In the genomic region with DNA sequence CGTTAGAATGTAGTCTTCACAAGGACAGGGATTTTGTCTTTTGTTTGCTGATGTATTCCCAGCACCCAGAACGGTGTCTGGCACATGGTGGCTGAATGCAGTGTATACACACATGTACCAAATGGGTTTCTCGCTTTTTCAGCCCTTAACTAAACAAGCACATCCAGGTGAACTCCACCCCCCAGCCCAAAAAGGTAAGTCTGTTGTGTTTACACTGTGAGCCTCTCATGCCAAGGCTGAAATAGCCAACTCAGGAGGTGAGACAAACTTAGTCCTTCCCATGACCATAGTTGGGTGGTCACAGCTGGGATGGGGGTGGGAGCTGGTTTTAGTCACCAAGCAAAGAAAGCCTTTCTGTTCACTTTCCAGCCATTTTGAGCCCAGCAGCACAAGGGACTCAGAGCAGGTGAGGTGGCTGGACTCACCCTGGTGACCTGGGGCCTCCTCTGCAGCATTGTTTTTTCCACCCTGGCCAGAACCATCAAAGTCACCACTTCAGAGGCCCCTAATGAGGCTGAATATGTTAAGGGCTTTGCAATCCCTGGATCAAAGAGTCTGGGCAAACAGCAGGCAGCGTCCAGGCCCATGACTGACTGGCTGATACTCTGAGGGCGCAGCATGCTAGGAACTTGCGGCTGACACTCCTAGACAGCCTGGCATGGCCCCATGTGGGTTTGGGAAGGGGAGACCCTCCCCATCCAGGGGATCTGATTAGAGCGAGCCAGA, we compare ENCODE assay signal across 17 cellular contexts. TPM values are rescaled to one million over a fixed set of nuclear protein-coding genes. Genes with fewer than 3 reads are reported as not detected.
A peak's percentile ranks its signal among the peaks of the same experiment; 100 is the strongest.
DNase-seq lines count a peak whose midpoint lies in the region; ATAC-seq and TF ChIP-seq lines count a peak whose summit lies in the region.
"Had no signal": no experiment of that assay in that cellular context is flagged by ENCODE, and none has a peak within 500 bp of the region (broad histone marks: within the 10 kb centered on the region; RNA-seq: fewer than 3 reads in every experiment).

No MANE protein-coding gene starts in this region.

- H3K27ac Mint-ChIP-seq in endothelial cell (ENCODE audit: unreplicated experiment), result no peak overlapping the region

- in situ Hi-C loops in Panc1 (cut with HindIII; ENCODE audit: low pct_unique_long_range_greater_than_20kb, low sequenced_read_pairs), result no loop called here

- H3K9ac ChIP-seq in rectal smooth muscle tissue (ENCODE audit: low read length), result no peak overlapping the region

- no peak for TF ChIP-seq CTCF in Panc1 (IDR thresholded peaks at IDR 0.05)
- TF ChIP-seq CTCF in gastroesophageal sphincter (IDR thresholded peaks at IDR 0.05), result no peak
- TF ChIP-seq CTCF in endothelial cell (IDR thresholded peaks at IDR 0.05; ENCODE audit: unreplicated experiment), result no peak

- intact Hi-C loops in Panc1 (cut with micrococcal nuclease; ENCODE audit: unreplicated experiment), result no loop called here

- peak overlapping the region; percentile 62 for H3K27ac ChIP-seq in Panc1 (ENCODE audit: low read length)
- peak overlapping the region; percentile 31 to 93 (median 88) for H3K27ac ChIP-seq in gastroesophageal sphincter
- peak overlapping the region; percentile 75 for H3K27ac ChIP-seq in rectal smooth muscle tissue (ENCODE audit: low read depth, low read length)
- H3K27ac ChIP-seq: pancreas had no signal

- H3K4me1 ChIP-seq in Panc1 (ENCODE audit: control insufficient read depth, insufficient read depth, low read length) (peaks cover 74% of the 10 kb centered on the region), gastroesophageal sphincter (peaks cover 17 to 100% (median 39%) of the 10 kb centered on the region in 3 donors), rectal smooth muscle tissue (ENCODE audit: control insufficient read depth, insufficient read depth, low read length) (peaks cover 56% of the 10 kb centered on the region)

- no peak overlapping the region for H3K4me3 Mint-ChIP-seq in endothelial cell (ENCODE audit: unreplicated experiment)
- H3K4me3 Mint-ChIP-seq: B cell had no signal

- H3K36me3 Mint-ChIP-seq in endothelial cell (ENCODE audit: low read depth, unreplicated experiment), result no peaks in the 10 kb centered on the region

- BruUV-seq in Panc1 (replicated peaks; lab: Mats Ljungman, UMichigan), result no TSS peak

- no peak for ATAC-seq in Panc1
- no peak for ATAC-seq in gastroesophageal sphincter
- ATAC-seq in HG03097 (IDR thresholded peaks at IDR 0.05; ENCODE audit: low FRiP score, unreplicated experiment), result no peak
- no peak for ATAC-seq in GM19328 (IDR thresholded peaks at IDR 0.05; ENCODE audit: unreplicated experiment)

- CTCF ChIA-PET in Panc1 (lab: Charles Lee), result interaction anchor here (0.5 kb wide), 1 partner anchor 281 kb away, joined by 4 read pairs; no protein-coding TSS in a partner anchor

- 38 to 61% methylated on average over 3 of the region's 7 CpGs for WGBS in gastroesophageal sphincter (ENCODE audit: low coverage in 1 of 2), 2 donors

- H3K27me3 ChIP-seq in Panc1 (ENCODE audit: control insufficient read depth, insufficient read depth, low read length) (no peaks in the 10 kb centered on the region), gastroesophageal sphincter (no peaks in the 10 kb centered on the region), rectal smooth muscle tissue (ENCODE audit: control insufficient read depth, insufficient read depth, low read length) (no peaks in the 10 kb centered on the region)
- H3K27me3 ChIP-seq: heart left ventricle, pancreas had no signal

- no peak for TF ChIP-seq POLR2A in gastroesophageal sphincter (IDR thresholded peaks at IDR 0.05)

- H3K4me3 ChIP-seq in Panc1 (ENCODE audit: low read depth in 2 of 2, low read length in 2 of 2), result no peak overlapping the region
- no peak overlapping the region for H3K4me3 ChIP-seq in gastroesophageal sphincter
- no peak overlapping the region for H3K4me3 ChIP-seq in rectal smooth muscle tissue (ENCODE audit: low read length)
- H3K4me3 ChIP-seq: heart left ventricle, pancreas had no signal

- no peak for TF ChIP-seq EP300 in gastroesophageal sphincter (IDR thresholded peaks at IDR 0.05)

- peaks cover 1% of the 10 kb centered on the region for H3K27me3 Mint-ChIP-seq in endothelial cell (ENCODE audit: unreplicated experiment)

- no peaks in the 10 kb centered on the region for H3K36me3 ChIP-seq in Panc1 (ENCODE audit: control insufficient read depth, insufficient read depth, low read length)
- peaks cover 0 to 45% of the 10 kb centered on the region in 2 donors for H3K36me3 ChIP-seq in gastroesophageal sphincter
- H3K36me3 ChIP-seq in rectal smooth muscle tissue (ENCODE audit: control insufficient read depth, insufficient read depth, low read length), result no peaks in the 10 kb centered on the region
- H3K36me3 ChIP-seq: pancreas had no signal

- no peaks in the 10 kb centered on the region for H3K9me3 Mint-ChIP-seq in endothelial cell (ENCODE audit: unreplicated experiment)

- DNase-seq in DMS53 (lab: John Stamatoyannopoulos, UW), result peak; percentile 75
- DNase-seq in Panc1 (ENCODE audit: low read depth, low spot score), result no peak
- DNase-seq in HK-2 (ENCODE audit: unreplicated experiment), result no peak
- DNase-seq in endothelial cell (ENCODE audit: low spot score), result no peak
- DNase-seq: activated CD4-positive, alpha-beta T cell treated with anti-CD3 and anti-CD28 coated beads for 4 hours; effector CD4-positive, alpha-beta T cell; stimulated activated CD8-positive, alpha-beta memory T cell treated with anti-CD3 and anti-CD28 coated beads, Interleukin-4, amount 100 ng/mL, for 48 hours; T-helper 2 cell had no signal

- peaks cover 8% of the 10 kb centered on the region for H3K4me1 Mint-ChIP-seq in endothelial cell (ENCODE audit: unreplicated experiment)

- H3K9me3 ChIP-seq in Panc1 (ENCODE audit: control insufficient read depth, insufficient read depth, low read depth, low read length) (no peaks in the 10 kb centered on the region), gastroesophageal sphincter (no peaks in the 10 kb centered on the region)
- H3K9me3 ChIP-seq: heart left ventricle, pancreas had no signal

- POLR2A ChIA-PET in Panc1 (lab: Charles Lee), result no interaction called here

RNA-seq across cellular contexts. Expression of a gene that starts 8.7 kb away (rescaled TPM):
- total RNA-seq in Panc1 (2021; ENCODE audit: unreplicated experiment), result 12.6 TPM
- 9.5 TPM for polyA plus RNA-seq in Panc1 (2012; ENCODE audit: insufficient read length)
- 100 to 1,000 TPM in 3 of 4 donors, 10 to 100 TPM in 1; 89.9 to 284 (median 166) TPM for total RNA-seq in gastroesophageal sphincter
- total RNA-seq in endothelial cell (ENCODE audit: unreplicated experiment), result 14.1 TPM

RNA-seq across cellular contexts. Expression of a gene that starts 10.4 kb away (rescaled TPM):
- total RNA-seq in Panc1 (2021; ENCODE audit: unreplicated experiment), result 81.2 TPM
- polyA plus RNA-seq in Panc1 (2012; ENCODE audit: insufficient read length), result 95.3 TPM
- 10 to 100 TPM; 15.9 to 48.4 (median 38.8) TPM for total RNA-seq in gastroesophageal sphincter
- 4.2 TPM for total RNA-seq in endothelial cell (ENCODE audit: unreplicated experiment)

RNA-seq across cellular contexts. Expression of a gene that starts 43.6 kb away (rescaled TPM):
- total RNA-seq in Panc1 (2021; ENCODE audit: unreplicated experiment) (3.2 TPM), gastroesophageal sphincter (1 to 10 TPM in 1 of 4 donors, not detected in 3; 2.3 TPM), endothelial cell (ENCODE audit: unreplicated experiment) (0.21 TPM)
- polyA plus RNA-seq in Panc1 (2012; ENCODE audit: insufficient read length), result 3.8 TPM
- total RNA-seq: NCI-H460, RPMI7951 had no signal
